Comparison of ENCODE assay signal across 8 cellular contexts in genomic region chr15:67116742-67117141, GRCh38. TPM values are rescaled to one million over a fixed set of nuclear protein-coding genes. Genes with fewer than 3 reads are reported as not detected.
DNase-seq lines count a peak whose midpoint lies in the region; ATAC-seq and TF ChIP-seq lines count a peak whose summit lies in the region.

No MANE protein-coding gene starts in this region.

- no peak overlapping the region for H4K91ac ChIP-seq in H9 (ENCODE audit: insufficient read length, low read depth, low read length)

- H2BK5ac ChIP-seq in H9 (ENCODE audit: insufficient read length, low read length) = no peak overlapping the region

- TF ChIP-seq RAD21 in HCT116 (IDR thresholded peaks at IDR 0.05; ENCODE audit: low read depth) = no peak

- H3K4me1 Mint-ChIP-seq in H9 = peaks cover 11 to 25% of the 10 kb centered on the region in 2 experiments; a peak in 3 of 4 replicates

- H2AFZ ChIP-seq in HCT116 (ENCODE audit: low read depth, low read length, poor library complexity, severe bottlenecking) (no peak overlapping the region), H9 (ENCODE audit: low read length) (no peak overlapping the region)

- no peak overlapping the region for H4K8ac ChIP-seq in H9 (replicated peaks; ENCODE audit: insufficient read length, low read depth, low read length)

- no peak overlapping the region for H3K4me3 Mint-ChIP-seq in H9

- no peak overlapping the region for H2BK20ac ChIP-seq in H9 (ENCODE audit: low read depth, low read length, poor library complexity, severe bottlenecking)

- H3K79me2 ChIP-seq in HCT116 (ENCODE audit: insufficient read depth, low read length) = peaks cover 94% of the 10 kb centered on the region
- no peaks in the 10 kb centered on the region for H3K79me2 ChIP-seq in H9 (ENCODE audit: insufficient read depth, low read length)

- no peak overlapping the region for H3K18ac ChIP-seq in H9 (ENCODE audit: insufficient read length, low read depth, low read length)

- H3K56ac ChIP-seq in H9 (ENCODE audit: insufficient read length, low read depth, low read length) = no peak overlapping the region

- H3K23ac ChIP-seq in H9 (ENCODE audit: insufficient read length, low read depth, low read length) = no peak overlapping the region

- H3K4me2 ChIP-seq in BLaER1 (peak overlapping the region; percentile 87), HCT116 (ENCODE audit: low read length) (peak overlapping the region; percentile 55), H9 (ENCODE audit: insufficient read depth, insufficient read length, low read length) (no peak overlapping the region)

- POLR2A ChIA-PET in HCT116 (lab: Charles Lee) = interaction anchor here (0.7 kb wide), 2 partner anchors 9 to 10 kb away, joined by 3 to 5 read pairs; no protein-coding TSS in a partner anchor

- TF ChIP-seq CTCF in HCT116 (IDR thresholded peaks at IDR 0.05 in 2 of 3, conservative IDR thresholded peaks at IDR 0.05 in 1 of 3; ENCODE audit: borderline replicate concordance in 1 of 3, insufficient read depth in 1 of 3, low read depth in 2 of 3, low read length in 2 of 3) = no peak
- TF ChIP-seq CTCF in H9 (conservative IDR thresholded peaks at IDR 0.05) = no peak

- ATAC-seq in HCT116 = 0 out of 2 replicates have a peak, but pooled peaks have one; percentile 17

- H4K20me1 ChIP-seq in BLaER1 = peaks cover 88% of the 10 kb centered on the region
- H4K20me1 ChIP-seq in HCT116 (ENCODE audit: insufficient read depth) = no peaks in the 10 kb centered on the region
- H4K20me1 ChIP-seq in H9 (ENCODE audit: control insufficient read depth, insufficient read depth, insufficient read length) = no peaks in the 10 kb centered on the region

- peak overlapping the region; percentile 53 for H3K27ac ChIP-seq in BLaER1
- no peak overlapping the region for H3K27ac ChIP-seq in HCT116 (ENCODE audit: low read depth, low read length)
- H3K27ac ChIP-seq in angular gyrus (ENCODE audit: low read depth, low read length) = peak overlapping the region; percentile 15
- peak overlapping the region; percentile 57 to 69 for H3K27ac ChIP-seq in mucosa of rectum (ENCODE audit: low read depth in 2 of 2, low read length in 2 of 2)
- H3K27ac ChIP-seq in H9 (ENCODE audit: insufficient read length, low read depth, low read length) = no peak overlapping the region

- WGBS in H9 (ENCODE audit: extremely low coverage, insufficient read length, low lambda C conversion rate) = no CpG with 5 or more reads among the region's 2 CpGs

- no peak overlapping the region for H2AK5ac ChIP-seq in H9 (ENCODE audit: insufficient read length, low read length)

- DNase-seq in HCT116 (ENCODE audit: low read depth, low spot score) (no peak), NK-92 (lab: John Stamatoyannopoulos, UW; ENCODE audit: unreplicated experiment) (no peak), NCI-H2029 treated with DMSO at 0.1 percent for 48 hours (lab: John Stamatoyannopoulos, UW) (no peak), H9 (no peak), NCI-H2227 treated with DMSO at 0.1 percent for 48 hours (lab: John Stamatoyannopoulos, UW) (no peak)

- no peak overlapping the region for H4K5ac ChIP-seq in H9 (ENCODE audit: insufficient read length, low read depth, low read length)

- H3K4me3 ChIP-seq in BLaER1 (peak overlapping the region; percentile 17; the same call in 1 of the 2 replicates), HCT116 (replicated peaks in 1 of 2; ENCODE audit: low read depth in 1 of 2, low read length in 2 of 2) (peak overlapping the region in 1 of 2 experiments; percentile 5; a peak in 1 of 4 replicates), mucosa of rectum (ENCODE audit: low read length in 2 of 2) (no peak overlapping the region)

- no peak overlapping the region for H3T11ph ChIP-seq in H9 (ENCODE audit: low read length)

- intact Hi-C loops in HCT116 (cut with micrococcal nuclease) = no loop called here

- H3K36me3 ChIP-seq in BLaER1 = peaks cover 14% of the 10 kb centered on the region
- H3K36me3 ChIP-seq in HCT116 (ENCODE audit: control insufficient read depth in 1 of 2, insufficient read depth in 2 of 2, low read length in 2 of 2) = no peaks in the 10 kb centered on the region
- no peaks in the 10 kb centered on the region for H3K36me3 ChIP-seq in mucosa of rectum (ENCODE audit: control insufficient read depth in 2 of 2, insufficient read depth in 2 of 2, low read length in 2 of 2)

- peaks cover 0 to 2% (median under 1%) of the 10 kb centered on the region in 3 experiments; a peak in 3 of 7 replicates for H3K36me3 Mint-ChIP-seq in H9 (ENCODE audit: insufficient read depth in 1 of 3, low read depth in 3 of 3)

- no TSS peak for BruUV-seq in HCT116 (replicated peaks; lab: Mats Ljungman, UMichigan)

- H3K14ac ChIP-seq in H9 (ENCODE audit: insufficient read depth, low read length) = no peak overlapping the region

- no peak overlapping the region for H3K4ac ChIP-seq in H9 (ENCODE audit: low read depth, low read length)

- 0 out of 7 replicates have a peak overlapping the region, but pooled peaks of 1 of the 3 experiments have one; percentile 39 for H3K27ac Mint-ChIP-seq in H9

- TF ChIP-seq POLR2A in HCT116 (IDR thresholded peaks at IDR 0.05; ENCODE audit: borderline replicate concordance, extremely low read depth, insufficient read depth, insufficient read length) = no peak

- CTCF ChIA-PET in HCT116 (lab: Charles Lee) = interaction anchor here (1.2 kb wide), 1 partner anchor 9 kb away, joined by 3 read pairs; no protein-coding TSS in a partner anchor

- no peak overlapping the region for H2BK12ac ChIP-seq in H9 (ENCODE audit: insufficient read length, low read depth, low read length)

- H3K9ac ChIP-seq in BLaER1 (no peak overlapping the region; the same call in 1 of the 2 replicates), HCT116 (ENCODE audit: low read length) (peak overlapping the region; percentile 30), mucosa of rectum (ENCODE audit: low read depth in 1 of 2, low read length in 2 of 2) (no peak overlapping the region), H9 (ENCODE audit: extremely low read depth, insufficient read length, low read length) (no peak overlapping the region)

- no peaks in the 10 kb centered on the region for H3K9me2 ChIP-seq in HCT116 (ENCODE audit: insufficient read depth)

- no peaks in the 10 kb centered on the region for H3K27me3 Mint-ChIP-seq in H9 (ENCODE audit: low read depth)

- RAD21 ChIA-PET in HCT116 (lab: Charles Lee; ENCODE audit: low non-redundant PET in 1 of 2, low total read pairs in 2 of 2, uncharacterized antibody in 2 of 2, unreplicated experiment in 2 of 2) = no interaction called here

- H3K9me3 ChIP-seq in BLaER1 (peaks cover 10% of the 10 kb centered on the region), HCT116 (ENCODE audit: control insufficient read depth in 1 of 2, insufficient read depth in 1 of 2, low read depth in 1 of 2, low read length in 2 of 2) (no peaks in the 10 kb centered on the region; a peak in 1 of 4 replicates), mucosa of rectum (ENCODE audit: control insufficient read depth in 2 of 2, low read length in 2 of 2) (no peaks in the 10 kb centered on the region), H9 (ENCODE audit: control insufficient read depth, low read depth, low read length) (no peaks in the 10 kb centered on the region)

- no peak overlapping the region for H2BK15ac ChIP-seq in H9 (ENCODE audit: low read depth, low read length)

- no peaks in the 10 kb centered on the region for H3K79me1 ChIP-seq in H9 (ENCODE audit: insufficient read depth, low read depth, low read length, poor library complexity, severe bottlenecking)

- H3K4me1 ChIP-seq in BLaER1 (peaks cover 87% of the 10 kb centered on the region), HCT116 (ENCODE audit: control insufficient read depth in 1 of 2, insufficient read depth in 2 of 2, low read length in 2 of 2) (peaks cover 77 to 92% of the 10 kb centered on the region in 2 experiments), mucosa of rectum (ENCODE audit: control insufficient read depth in 2 of 2, insufficient read depth in 2 of 2, low read length in 2 of 2) (peaks cover 47 to 53% of the 10 kb centered on the region in 2 donors), H9 (ENCODE audit: insufficient read depth, low read length) (no peaks in the 10 kb centered on the region)

- no peak overlapping the region for H2BK120ac ChIP-seq in H9 (ENCODE audit: low read depth, low read length, poor library complexity, severe bottlenecking)

- H3K9me3 Mint-ChIP-seq in H9 = peaks cover 2% of the 10 kb centered on the region in 2 experiments; a peak in 4 of 5 replicates

- no peaks in the 10 kb centered on the region for H3K23me2 ChIP-seq in H9 (ENCODE audit: insufficient read length, low read depth, low read length, poor library complexity, severe bottlenecking)

- H3K27me3 ChIP-seq in BLaER1 (no peaks in the 10 kb centered on the region), HCT116 (ENCODE audit: insufficient read depth, low read length) (no peaks in the 10 kb centered on the region), mucosa of rectum (ENCODE audit: control insufficient read depth in 2 of 2, insufficient read depth in 2 of 2, low read length in 2 of 2) (no peaks in the 10 kb centered on the region), H9 (ENCODE audit: insufficient read depth, low read length) (no peaks in the 10 kb centered on the region)

TF ChIP-seq in HCT116, 20 proteins besides CTCF, POLR2A, EP300 and RAD21:
- TF ChIP-seq ATF3 (IDR thresholded peaks at IDR 0.05) (no peak), ZFX (IDR thresholded peaks at IDR 0.05) (0 out of 2 replicates have a peak, but pooled peaks have one; percentile 15), SIN3A (IDR thresholded peaks at IDR 0.05; ENCODE audit: low read depth) (no peak), MAX (IDR thresholded peaks at IDR 0.05) (no peak)

RNA-seq across cellular contexts. Expression of gene SMAD3, which starts 51.3 kb away (rescaled TPM):
- total RNA-seq in HCT116 (2021; ENCODE audit: unreplicated experiment) = 89.2 TPM
- polyA plus RNA-seq in HCT116 (2012) = 54.4 and 57.6 TPM in 2 replicates
- total RNA-seq in H9 (2021) = 25.9 and 26.7 TPM in 2 replicates

Comparison
In these comparisons a context has a peak if more than half of its experiments do, and no peak if none do; other contexts are left out.
1. H3K27ac ChIP-seq: peak in BLaER1 (single experiment), angular gyrus (single experiment) and mucosa of rectum (2 of 2); none in HCT116 (single experiment) and H9 (single experiment).